In genomic region chr7:114364151-114364550, GRCh38 we compare ENCODE assay signal across 15 cellular contexts. TPM values are rescaled to one million over a fixed set of nuclear protein-coding genes. Genes with fewer than 3 reads are reported as not detected.
"Had no signal": no experiment of that assay in that cellular context is flagged by ENCODE, and none has a peak within 500 bp of the region (broad histone marks: within the 10 kb centered on the region; RNA-seq: fewer than 3 reads in every experiment).

No MANE protein-coding gene starts in this region.

- H3K27me3 Mint-ChIP-seq: activated CD4-positive, alpha-beta memory T cell treated with anti-CD3 and anti-CD28 coated beads, Interleukin-2, amount 10 ng/mL, durations not matched to agents 7 days and 5 days; activated T-cell treated with anti-CD3 and anti-CD28 coated beads, Interleukin-2, amount 50 U/mL, for 24 hours had no signal

- DNase-seq: activated CD4-positive, alpha-beta memory T cell treated with anti-CD3 and anti-CD28 coated beads, Interleukin-2, amount 10 ng/mL, durations not matched to agents 7 days and 5 days; activated CD4-positive, alpha-beta T cell treated with anti-CD3 and anti-CD28 coated beads for 4 hours; activated effector memory CD4-positive, alpha-beta T cell treated with Interleukin-2 at 50 U/mL for 16 hours; activated naive CD4-positive, alpha-beta T cell treated with anti-CD3 and anti-CD28 coated beads, Interleukin-2, amount 50 U/mL, for 16 hours; activated T-cell treated with anti-CD3 and anti-CD28 coated beads, Interleukin-2, amount 50 U/mL, for 24 hours; dorsolateral prefrontal cortex; endodermal cell; gastrocnemius medialis; nephron progenitor cell; ovary; stimulated activated CD4-positive, alpha-beta T cell treated with anti-CD3 and anti-CD28 coated beads, Interleukin-2, amount 100 ng/mL, for 48 hours; stimulated activated naive CD8-positive, alpha-beta T cell treated with anti-CD3 and anti-CD28 coated beads, Interleukin-15, Interleukin-2, amounts not matched to agents 100 U/mL and 50 U/mL, for 24 hours; T-helper 2 cell; transverse colon had no signal

- H3K9me3 ChIP-seq: gastrocnemius medialis, ovary, transverse colon had no signal

- H3K36me3 ChIP-seq: gastrocnemius medialis, ovary, transverse colon had no signal

- H3K9me3 Mint-ChIP-seq: activated CD4-positive, alpha-beta memory T cell treated with anti-CD3 and anti-CD28 coated beads, Interleukin-2, amount 10 ng/mL, durations not matched to agents 7 days and 5 days had no signal

- ATAC-seq: gastrocnemius medialis; stimulated activated naive CD8-positive, alpha-beta T cell treated with anti-CD3 and anti-CD28 coated beads, Interleukin-15, Interleukin-2, amounts not matched to agents 100 U/mL and 50 U/mL, for 24 hours had no signal

- H3K4me1 Mint-ChIP-seq: activated CD4-positive, alpha-beta memory T cell treated with anti-CD3 and anti-CD28 coated beads, Interleukin-2, amount 10 ng/mL, durations not matched to agents 7 days and 5 days; endodermal cell; nephron progenitor cell had no signal

- H3K4me1 ChIP-seq: transverse colon had no signal

- H3K27ac Mint-ChIP-seq: activated CD4-positive, alpha-beta memory T cell treated with anti-CD3 and anti-CD28 coated beads, Interleukin-2, amount 10 ng/mL, durations not matched to agents 7 days and 5 days; activated T-cell treated with anti-CD3 and anti-CD28 coated beads, Interleukin-2, amount 50 U/mL, for 24 hours; endodermal cell; nephron progenitor cell had no signal

- H3K27me3 ChIP-seq: dorsolateral prefrontal cortex, gastrocnemius medialis, hepatocyte, ovary, transverse colon had no signal

- H3K4me3 Mint-ChIP-seq: activated CD4-positive, alpha-beta memory T cell treated with anti-CD3 and anti-CD28 coated beads, Interleukin-2, amount 10 ng/mL, durations not matched to agents 7 days and 5 days; activated T-cell treated with anti-CD3 and anti-CD28 coated beads, Interleukin-2, amount 50 U/mL, for 24 hours; endodermal cell; nephron progenitor cell had no signal

- H3K27ac ChIP-seq: dorsolateral prefrontal cortex, gastrocnemius medialis, hepatocyte, ovary, transverse colon had no signal

- H3K4me3 ChIP-seq: dorsolateral prefrontal cortex, gastrocnemius medialis, hepatocyte, ovary, transverse colon had no signal

RNA-seq across cellular contexts. Expression of gene FOXP2, which starts 50.5 kb away (rescaled TPM):
- total RNA-seq: activated CD4-positive, alpha-beta memory T cell treated with anti-CD3 and anti-CD28 coated beads, Interleukin-2, amount 10 ng/mL, durations not matched to agents 7 days and 5 days had no signal
